ENCODE assay signal across 24 cellular contexts in the genomic region with DNA sequence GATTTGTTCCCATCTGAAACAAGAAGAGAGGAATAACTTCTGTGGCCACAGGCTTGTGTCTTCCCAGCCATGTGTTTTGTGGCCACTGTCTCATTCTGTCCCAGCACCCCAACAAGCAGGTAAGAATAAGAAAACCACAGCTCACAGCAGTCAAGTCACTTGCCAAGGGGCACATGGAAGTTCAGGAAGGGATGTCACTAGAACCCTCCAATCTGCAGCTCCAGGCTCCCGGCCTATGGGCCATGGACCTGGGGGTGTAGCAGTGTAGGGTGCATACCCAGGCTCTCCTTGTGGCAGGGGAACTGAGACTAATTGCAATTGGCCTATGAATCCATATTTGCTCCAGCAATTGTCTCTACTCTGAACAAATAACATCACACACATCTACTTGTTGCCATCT.
"Had no signal": no experiment of that assay in that cellular context is flagged by ENCODE, and none has a peak within 500 bp of the region (broad histone marks: within the 10 kb centered on the region; RNA-seq: fewer than 3 reads in every experiment).

No MANE protein-coding gene starts in this region.

- H3K27me3 ChIP-seq: neural progenitor cell, vagina had no signal

- H3K4me1 ChIP-seq: lower lobe of right lung, neural progenitor cell, parathyroid adenoma had no signal

- H2AFZ ChIP-seq: neural progenitor cell, parathyroid adenoma had no signal

- H3K4me2 ChIP-seq: neural progenitor cell, smooth muscle cell had no signal

- H3K4me3 ChIP-seq: lower lobe of right lung, neural progenitor cell, smooth muscle cell, vagina had no signal

- H3K4me1 Mint-ChIP-seq: immature natural killer cell, memory B cell, nephron, neural progenitor cell had no signal

- DNase-seq: cortex of kidney; effector memory CD8-positive, alpha-beta T cell; foreskin melanocyte; hypothalamus; immature natural killer cell; islet precursor cell; left ventricle myocardium superior; lower lobe of right lung; midbrain; naive thymus-derived CD4-positive, alpha-beta T cell; stimulated activated CD4-positive, alpha-beta T cell treated with anti-CD3 and anti-CD28 coated beads, Interleukin-12 subunit alpha, Interleukin-12 subunit beta, amount 100 ng/mL, for 4 hours; stimulated activated CD4-positive, alpha-beta T cell treated with anti-CD3 and anti-CD28 coated beads, Interleukin-4, amount 100 ng/mL, for 1 hour; stimulated activated naive CD4-positive, alpha-beta T cell; substantia nigra; trophoblast cell had no signal

- H3K4me3 Mint-ChIP-seq: effector memory CD8-positive, alpha-beta T cell; immature natural killer cell; memory B cell; naive thymus-derived CD4-positive, alpha-beta T cell; nephron; neural progenitor cell had no signal

- H3K36me3 ChIP-seq: lower lobe of right lung, neural progenitor cell, vagina had no signal

- H3K27ac ChIP-seq: lower lobe of right lung, neural progenitor cell, parathyroid adenoma, vagina had no signal

- H3K79me2 ChIP-seq: parathyroid adenoma had no signal

- H3K36me3 Mint-ChIP-seq: memory B cell had no signal

- H3K9me3 ChIP-seq: vagina had no signal

- ATAC-seq: effector memory CD8-positive, alpha-beta T cell; left ventricle myocardium superior; lower lobe of right lung; naive thymus-derived CD4-positive, alpha-beta T cell; sciatic nerve had no signal

- H3K9ac ChIP-seq: neural progenitor cell, parathyroid adenoma had no signal

- FAIRE-seq: endometrium had no signal

- H3K27ac Mint-ChIP-seq: effector memory CD8-positive, alpha-beta T cell; immature natural killer cell; memory B cell; naive thymus-derived CD4-positive, alpha-beta T cell; nephron; neural progenitor cell; progenitor cell of endocrine pancreas had no signal
